11 cellular contexts compared by ENCODE assay signal in genomic region chr1:145893306-145894055, GRCh38. TPM values are rescaled to one million over a fixed set of nuclear protein-coding genes. Genes with fewer than 3 reads are reported as not detected.
DNase-seq lines count a peak whose midpoint lies in the region; ATAC-seq and TF ChIP-seq lines count a peak whose summit lies in the region.
"Had no signal": no experiment of that assay in that cellular context is flagged by ENCODE, and none has a peak within 500 bp of the region (broad histone marks: within the 10 kb centered on the region; RNA-seq: fewer than 3 reads in every experiment).

No MANE protein-coding gene starts in this region.

- H3K9me3 ChIP-seq in body of pancreas, result no peaks in the 10 kb centered on the region

- WGBS in body of pancreas, 2 donors, result 78 to 85% methylated on average over 7 of the region's 7 CpGs

- no peaks in the 10 kb centered on the region for H3K79me2 ChIP-seq in ACC112 (ENCODE audit: control insufficient read depth, insufficient read depth, low read length, unreplicated experiment)

- DNase-seq in body of pancreas (no peak), osteocyte (ENCODE audit: extremely low spot score, unreplicated experiment) (no peak), kidney tubule cell (ENCODE audit: low spot score) (no peak)
- DNase-seq in effector memory CD8-positive, alpha-beta T cell, result no peak
- no peak for DNase-seq in activated CD8-positive, alpha-beta memory T cell treated with anti-CD3 and anti-CD28 coated beads, Interleukin-2, amount 50 U/mL, for 48 hours
- DNase-seq: activated gamma-delta T cell; NCI-H2029 treated with DMSO at 0.1 percent for 48 hours; NCI-H82; stimulated activated CD4-positive, alpha-beta T cell treated with anti-CD3 and anti-CD28 coated beads, Interleukin-12 subunit alpha, Interleukin-12 subunit beta, amount 100 ng/mL, for 4 hours had no signal

- intact Hi-C loops in body of pancreas (cut with DNase I), result no loop called here

- TF ChIP-seq CTCF in body of pancreas (IDR thresholded peaks at IDR 0.05), result no peak
- no peak for TF ChIP-seq CTCF in osteocyte (IDR thresholded peaks at IDR 0.05)

- peaks cover 16% of the 10 kb centered on the region for H3K36me3 Mint-ChIP-seq in osteocyte (ENCODE audit: unreplicated experiment)
- peaks cover 2% of the 10 kb centered on the region for H3K36me3 Mint-ChIP-seq in effector memory CD8-positive, alpha-beta T cell (ENCODE audit: insufficient read depth)

- H2AFZ ChIP-seq in ACC112 (ENCODE audit: low read length, unreplicated experiment), result no peak overlapping the region

- H3K27ac Mint-ChIP-seq in osteocyte (ENCODE audit: unreplicated experiment), result peak overlapping the region; percentile 98
- H3K27ac Mint-ChIP-seq in effector memory CD8-positive, alpha-beta T cell, result no peak overlapping the region

- H3K27ac ChIP-seq in ACC112 (ENCODE audit: low read depth, low read length), result peak overlapping the region; percentile 95
- H3K27ac ChIP-seq in body of pancreas, result peak overlapping the region in 3 of 4 donors; percentile 86 to 95 (median 94)

- H3K27me3 ChIP-seq in ACC112 (ENCODE audit: insufficient read depth, low read length) (no peaks in the 10 kb centered on the region), body of pancreas (no peaks in the 10 kb centered on the region)
- H3K27me3 ChIP-seq: cardiac muscle cell had no signal

- H3K36me3 ChIP-seq in ACC112 (ENCODE audit: insufficient read depth, low read length), result no peaks in the 10 kb centered on the region
- no peaks in the 10 kb centered on the region for H3K36me3 ChIP-seq in body of pancreas (replicated peaks in 1 of 2; ENCODE audit: insufficient read depth in 1 of 2, low read depth in 2 of 2)
- H3K36me3 ChIP-seq: cardiac muscle cell had no signal

- TF ChIP-seq POLR2A in body of pancreas (IDR thresholded peaks at IDR 0.05), result no peak

- H3K9me3 Mint-ChIP-seq in osteocyte (ENCODE audit: unreplicated experiment), result no peaks in the 10 kb centered on the region
- no peaks in the 10 kb centered on the region for H3K9me3 Mint-ChIP-seq in effector memory CD8-positive, alpha-beta T cell

- peaks cover 37% of the 10 kb centered on the region for H3K4me1 Mint-ChIP-seq in osteocyte (ENCODE audit: unreplicated experiment)
- no peaks in the 10 kb centered on the region for H3K4me1 Mint-ChIP-seq in effector memory CD8-positive, alpha-beta T cell (ENCODE audit: low read depth in 2 of 2)

- peaks cover 29% of the 10 kb centered on the region for H3K4me1 ChIP-seq in ACC112 (ENCODE audit: control insufficient read depth, insufficient read depth, low read length, unreplicated experiment)
- H3K4me1 ChIP-seq in body of pancreas, result peaks cover 25% of the 10 kb centered on the region

- no peak for ATAC-seq in body of pancreas
- no peak for ATAC-seq in effector memory CD8-positive, alpha-beta T cell (replicated peaks)

- H3K4me3 ChIP-seq in ACC112 (ENCODE audit: low read depth, low read length) (no peak overlapping the region), body of pancreas (no peak overlapping the region)

- no peaks in the 10 kb centered on the region for H3K27me3 Mint-ChIP-seq in osteocyte (ENCODE audit: unreplicated experiment)
- no peaks in the 10 kb centered on the region for H3K27me3 Mint-ChIP-seq in effector memory CD8-positive, alpha-beta T cell

- H3K4me3 Mint-ChIP-seq in osteocyte (ENCODE audit: unreplicated experiment), result no peak overlapping the region
- no peak overlapping the region for H3K4me3 Mint-ChIP-seq in effector memory CD8-positive, alpha-beta T cell

RNA-seq across cellular contexts. Expression of gene ANKRD35, which starts 7.8 kb away (rescaled TPM):
- 1 to 10 TPM in 1 of 2 donors, under 1 TPM in 1; 0.26 to 1.3 TPM for total RNA-seq in body of pancreas
- not detected in 2 replicates for total RNA-seq in osteocyte
- total RNA-seq: cardiac muscle cell had no signal

RNA-seq across cellular contexts. Expression of gene ITGA10, which starts 16.4 kb away (rescaled TPM):
- total RNA-seq in body of pancreas (1 to 10 TPM; 4.0 to 5.7 TPM), osteocyte (34.4 and 40.3 TPM in 2 replicates)

RNA-seq across cellular contexts. Expression of gene PEX11B, which starts 25.0 kb away (rescaled TPM):
- total RNA-seq in body of pancreas, result 10 to 100 TPM; 10.5 to 11.4 TPM
- 29.8 and 36.5 TPM in 2 replicates for total RNA-seq in osteocyte

RNA-seq across cellular contexts. Expression of gene RBM8A, which starts 33.8 kb away (rescaled TPM):
- total RNA-seq in body of pancreas, result 10 to 100 TPM; 47.2 to 70.2 TPM
- 108 and 114 TPM in 2 replicates for total RNA-seq in osteocyte

RNA-seq across cellular contexts. Expression of gene PIAS3, which starts 34.6 kb away (rescaled TPM):
- 10 to 100 TPM; 14.2 to 17.6 TPM for total RNA-seq in body of pancreas
- total RNA-seq in osteocyte, result 47.0 and 48.7 TPM in 2 replicates
